Comparison of ENCODE assay signal across 10 cellular contexts in the genomic region with DNA sequence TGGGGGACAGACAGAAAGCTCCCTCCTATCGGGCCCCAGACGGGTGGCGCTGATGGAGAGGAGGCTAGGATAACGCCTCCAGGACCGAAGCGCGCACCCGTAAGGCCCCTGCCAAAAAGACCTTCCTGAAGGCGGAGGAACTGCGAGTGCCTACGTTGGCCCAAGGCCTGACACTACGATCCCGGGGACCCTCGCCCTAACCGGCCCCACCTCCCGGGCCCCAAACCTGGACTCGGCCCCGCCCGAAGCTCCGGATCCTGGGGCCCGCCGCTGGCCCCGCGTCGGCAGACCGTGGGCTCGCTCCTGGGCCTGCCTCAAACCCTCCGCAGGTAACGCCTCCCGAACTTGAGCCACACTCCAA. TPM values are rescaled to one million over a fixed set of nuclear protein-coding genes. Genes with fewer than 3 reads are reported as not detected.
A peak's percentile ranks its signal among the peaks of the same experiment; 100 is the strongest.
DNase-seq lines count a peak whose midpoint lies in the region; ATAC-seq, FAIRE-seq and TF ChIP-seq lines count a peak whose summit lies in the region.
"Not testable (repeated sequence)": the region's sequence is repeated elsewhere in the genome, so short reads cannot be mapped to it uniquely, and the experiment has no call there.
"Had no signal": no experiment of that assay in that cellular context is flagged by ENCODE, and none has a peak within 500 bp of the region (broad histone marks: within the 10 kb centered on the region; RNA-seq: fewer than 3 reads in every experiment).

No MANE protein-coding gene starts in this region.

- H3K4me3 Mint-ChIP-seq in CD4-positive, CD25-positive, alpha-beta regulatory T cell = peak overlapping the region; percentile 83 to 99 (median 92)
- H3K4me3 Mint-ChIP-seq in immature natural killer cell = peak overlapping the region; percentile 87 to 97 (median 92)

- peak overlapping the region; percentile 55 for H3K4me3 ChIP-seq in CD4-positive, CD25-positive, alpha-beta regulatory T cell (ENCODE audit: low read depth, low read length)
- H3K4me3 ChIP-seq in HUES64 (ENCODE audit: low read length) = peak overlapping the region; percentile 63
- H3K4me3 ChIP-seq in SU-DHL-6 (ENCODE audit: insufficient read depth, low read length, poor library complexity, severe bottlenecking) = peak overlapping the region; percentile 52
- H3K4me3 ChIP-seq in endothelial cell of umbilical vein (replicated peaks in 1 of 3; ENCODE audit: insufficient read depth in 1 of 3, low read depth in 1 of 3, low read length in 3 of 3) = peak overlapping the region; percentile 7 to 37 (median 14)
- H3K4me3 ChIP-seq in neural cell (ENCODE audit: low read length) = peak overlapping the region; percentile 74
- H3K4me3 ChIP-seq in stomach smooth muscle (ENCODE audit: low read length in 2 of 2) = peak overlapping the region; percentile 71 to 74

- not testable (repeated sequence) for H3K9me3 ChIP-seq in CD4-positive, CD25-positive, alpha-beta regulatory T cell (ENCODE audit: control insufficient read depth in 2 of 2, low read length in 2 of 2); HUES64 (ENCODE audit: insufficient read depth, low read depth, low read length); SU-DHL-6 (ENCODE audit: insufficient read depth, low read length); endothelial cell of umbilical vein (replicated peaks; ENCODE audit: control insufficient read depth, insufficient read depth, low read length); neural cell (ENCODE audit: low read length); stomach smooth muscle (ENCODE audit: control insufficient read depth in 2 of 2, low read length in 2 of 2)

- H3K79me2 ChIP-seq in SU-DHL-6 (ENCODE audit: insufficient read depth, low read length); endothelial cell of umbilical vein (ENCODE audit: control insufficient read depth, insufficient read depth, low read length); neural cell (replicated peaks; ENCODE audit: insufficient read depth, low read length): not testable (repeated sequence)

- H4K20me1 ChIP-seq in SU-DHL-6 (ENCODE audit: low read depth, low read length); endothelial cell of umbilical vein (replicated peaks; ENCODE audit: control insufficient read depth, extremely low read depth, insufficient read depth, low read length); neural cell (ENCODE audit: insufficient read depth): not testable (repeated sequence)

- not testable (repeated sequence) for H3K36me3 Mint-ChIP-seq in CD4-positive, CD25-positive, alpha-beta regulatory T cell; immature natural killer cell

- TF ChIP-seq CTCF in SU-DHL-6 (IDR thresholded peaks at IDR 0.05; ENCODE audit: insufficient read depth, low read length, poor library complexity, severe bottlenecking); endothelial cell of umbilical vein (IDR thresholded peaks at IDR 0.05; ENCODE audit: extremely low read depth in 1 of 2, insufficient read depth in 1 of 2, low read depth in 1 of 2, low read length in 2 of 2); neural cell (IDR thresholded peaks at IDR 0.05; ENCODE audit: poor library complexity, severe bottlenecking): not testable (repeated sequence)

- not testable (repeated sequence) for ATAC-seq in CD4-positive, CD25-positive, alpha-beta regulatory T cell (ENCODE audit: low read depth in 2 of 2)

- not testable (repeated sequence) for H3K4me1 ChIP-seq in CD4-positive, CD25-positive, alpha-beta regulatory T cell (ENCODE audit: control insufficient read depth, insufficient read depth, low read length, poor library complexity, severe bottlenecking); HUES64 (ENCODE audit: insufficient read depth, low read length); endothelial cell of umbilical vein (ENCODE audit: control insufficient read depth, extremely low read depth, insufficient read depth, low read length); stomach smooth muscle (ENCODE audit: control insufficient read depth, insufficient read depth, low read length)

- POLR2A ChIA-PET in endothelial cell of umbilical vein (lab: Charles Lee) = not testable (repeated sequence)

- TF ChIP-seq EP300 in neural cell (conservative IDR thresholded peaks at IDR 0.05; ENCODE audit: poor library complexity, severe bottlenecking) = not testable (repeated sequence)

- not testable (repeated sequence) for H3K9ac ChIP-seq in HUES64 (ENCODE audit: low read depth, low read length)
- H3K9ac ChIP-seq in SU-DHL-6 (ENCODE audit: low read length) = peak overlapping the region; percentile 50
- peak overlapping the region; percentile 16 for H3K9ac ChIP-seq in endothelial cell of umbilical vein (replicated peaks; ENCODE audit: extremely low read depth, insufficient read depth, low read length)
- peak overlapping the region; percentile 52 for H3K9ac ChIP-seq in neural cell (ENCODE audit: low read length)
- H3K9ac ChIP-seq in stomach smooth muscle (ENCODE audit: low read length in 2 of 2) = peak overlapping the region; percentile 63 to 75

- peaks cover 0 to 24% (median 12%) of the 10 kb centered on the region in 4 donors for H3K4me1 Mint-ChIP-seq in CD4-positive, CD25-positive, alpha-beta regulatory T cell
- H3K4me1 Mint-ChIP-seq in immature natural killer cell = peaks cover 7 to 13% of the 10 kb centered on the region in 2 donors

- intact Hi-C loops in endothelial cell of umbilical vein (cut with micrococcal nuclease) = loop anchor here (5.0 to 10.0 kb wide), 4 partner anchors 148 to 559 kb away; a partner anchor contains a TSS

- peak in 1 of 3 donors; percentile 40 for DNase-seq in CD4-positive, CD25-positive, alpha-beta regulatory T cell
- DNase-seq in amniotic epithelial cell (ENCODE audit: low read depth) (peak; percentile 4), endothelial cell of umbilical vein (ENCODE audit: low read depth, low spot score) (peak; percentile 40)
- not testable (repeated sequence) for DNase-seq in immature natural killer cell

- FAIRE-seq in endothelial cell of umbilical vein (lab: Jason Lieb, UNC) = not testable (repeated sequence)

- dilution Hi-C loops in endothelial cell of umbilical vein (cut with MboI; ENCODE audit: extremely low pct_ligation_motif_present, low sequenced_read_pairs) = not testable (repeated sequence)

- BruUV-seq in endothelial cell of umbilical vein (replicated peaks; lab: Mats Ljungman, UMichigan) = TSS peak; percentile 31

- TF ChIP-seq RAD21 in neural cell (conservative IDR thresholded peaks at IDR 0.05) = not testable (repeated sequence)

- not testable (repeated sequence) for H3K36me3 ChIP-seq in CD4-positive, CD25-positive, alpha-beta regulatory T cell (ENCODE audit: control insufficient read depth, insufficient read depth, low read length); HUES64 (ENCODE audit: insufficient read depth, low read length); SU-DHL-6 (ENCODE audit: low read length); endothelial cell of umbilical vein (ENCODE audit: control insufficient read depth in 2 of 2, extremely low read depth in 1 of 2, insufficient read depth in 2 of 2, low read length in 2 of 2); neural cell (ENCODE audit: insufficient read depth, low read length); stomach smooth muscle (ENCODE audit: control insufficient read depth in 2 of 2, insufficient read depth in 2 of 2, low read length in 2 of 2)

- 1% methylated on average over 30 of the region's 30 CpGs for WGBS in HUES64

- H3K4me2 ChIP-seq in SU-DHL-6 (ENCODE audit: low read depth, low read length, poor library complexity, severe bottlenecking) (peak overlapping the region; percentile 52), endothelial cell of umbilical vein (ENCODE audit: insufficient read depth, low read length) (peak overlapping the region; percentile 40)
- H3K4me2 ChIP-seq in neural cell (ENCODE audit: low read length) = not testable (repeated sequence)

- H3K27me3 Mint-ChIP-seq in CD4-positive, CD25-positive, alpha-beta regulatory T cell; immature natural killer cell (ENCODE audit: low read depth in 3 of 3): not testable (repeated sequence)

- not testable (repeated sequence) for H3K9me2 ChIP-seq in SU-DHL-6 (replicated peaks; ENCODE audit: insufficient read depth, low read length); neural cell (ENCODE audit: insufficient read depth, low read length)

- H3K27me3 ChIP-seq in CD4-positive, CD25-positive, alpha-beta regulatory T cell (ENCODE audit: control insufficient read depth, insufficient read depth, low read length); HUES64 (ENCODE audit: insufficient read depth, low read length); SU-DHL-6 (ENCODE audit: low read length); endothelial cell of umbilical vein (ENCODE audit: control insufficient read depth in 2 of 2, insufficient read depth in 2 of 2, low read length in 2 of 2); neural cell (ENCODE audit: insufficient read depth, low read depth, low read length); stomach smooth muscle (ENCODE audit: control insufficient read depth in 1 of 2, insufficient read depth in 2 of 2, low read length in 2 of 2): not testable (repeated sequence)

- H2AFZ ChIP-seq in SU-DHL-6 (ENCODE audit: low read depth, low read length, severe bottlenecking) (peak overlapping the region; percentile 68), endothelial cell of umbilical vein (ENCODE audit: low read depth, low read length) (peak overlapping the region; percentile 66)
- H2AFZ ChIP-seq in neural cell (ENCODE audit: low read depth, low read length) = not testable (repeated sequence)

- not testable (repeated sequence) for H3K9me3 Mint-ChIP-seq in CD4-positive, CD25-positive, alpha-beta regulatory T cell; immature natural killer cell

- TF ChIP-seq POLR2A in endothelial cell of umbilical vein (IDR thresholded peaks at IDR 0.05; ENCODE audit: low read depth, low read length) = not testable (repeated sequence)

- not testable (repeated sequence) for H3F3A ChIP-seq in SU-DHL-6 (ENCODE audit: insufficient read depth); neural cell (ENCODE audit: insufficient read depth, low read length, poor library complexity, severe bottlenecking)

- H3K27ac ChIP-seq in CD4-positive, CD25-positive, alpha-beta regulatory T cell (ENCODE audit: insufficient read depth, low read length, poor library complexity, severe bottlenecking) = peak overlapping the region; percentile 86
- H3K27ac ChIP-seq in HUES64 (ENCODE audit: low read depth, low read length); SU-DHL-6 (ENCODE audit: low read depth, low read length); endothelial cell of umbilical vein (ENCODE audit: insufficient read depth, low read depth, low read length); neural cell (ENCODE audit: low read length): not testable (repeated sequence)
- peak overlapping the region; percentile 69 for H3K27ac ChIP-seq in stomach smooth muscle (ENCODE audit: low read length)

- CTCF ChIA-PET in endothelial cell of umbilical vein (lab: Charles Lee) = interaction anchor here (1.8 kb wide), 1 partner anchor 149 kb away, joined by 7 read pairs; no protein-coding TSS in a partner anchor

- H3K9me1 ChIP-seq in endothelial cell of umbilical vein (replicated peaks; ENCODE audit: control insufficient read depth, extremely low read depth, insufficient read depth, low read length) = not testable (repeated sequence)

- peak overlapping the region; percentile 96 to 98 (median 97) for H3K27ac Mint-ChIP-seq in CD4-positive, CD25-positive, alpha-beta regulatory T cell
- H3K27ac Mint-ChIP-seq in immature natural killer cell = peak overlapping the region; percentile 89 to 98 (median 93)

RNA-seq across cellular contexts. Expression of a gene that starts 53.6 kb away (rescaled TPM):
- total RNA-seq in CD4-positive, CD25-positive, alpha-beta regulatory T cell = not detected
- polyA plus RNA-seq in CD4-positive, CD25-positive, alpha-beta regulatory T cell = under 1 TPM in 1 of 4 donors, not detected in 3; 0.12 TPM
- not detected for polyA plus RNA-seq in HUES64 (2013, experiment 1 of 2)
- polyA plus RNA-seq in HUES64 (2013, experiment 2 of 2) = not detected
- total RNA-seq in endothelial cell of umbilical vein = not detected in 2 replicates
- polyA plus RNA-seq in endothelial cell of umbilical vein = not detected in 2 replicates
- not detected in 2 replicates for polyA plus RNA-seq in endothelial cell of umbilical vein (2011; cell fraction: cytosol; rRNA removed)
- polyA plus RNA-seq in endothelial cell of umbilical vein (2011; cell fraction: nucleus; rRNA removed) = not detected in 2 replicates
- not detected in 2 replicates for polyA plus RNA-seq in endothelial cell of umbilical vein (2012)
- polyA minus RNA-seq in endothelial cell of umbilical vein = not detected in 2 replicates
- polyA minus RNA-seq in endothelial cell of umbilical vein (2011; cell fraction: cytosol; rRNA and poly(A)+ RNA removed) = not detected
- not detected in 2 replicates for polyA minus RNA-seq in endothelial cell of umbilical vein (2011; cell fraction: nucleus; rRNA and poly(A)+ RNA removed)
- polyA plus RNA-seq in immature natural killer cell = under 1 TPM in 1 of 3 donors, not detected in 2; 0.51 TPM
- polyA plus RNA-seq in neural cell = 0.11 TPM in 1 of 2 replicates, not detected in the other
- 0.73 TPM in 1 of 2 replicates, not detected in the other for polyA minus RNA-seq in neural cell
- total RNA-seq: NCI-H460, subcutaneous adipose tissue had no signal

Comparison
In these comparisons a context has a peak if more than half of its experiments do, and no peak if none do; other contexts are left out.
1. H3K4me3 ChIP-seq: peak in every context shown above with its lines; median percentile 74 in neural cell; 72 in stomach smooth muscle; 63 in HUES64; 55 in CD4-positive, CD25-positive, alpha-beta regulatory T cell; 52 in SU-DHL-6; 14 in endothelial cell of umbilical vein.